Comparison of ENCODE assay signal across 15 cellular contexts in genomic region chr12:3554547-3555115, GRCh38.
DNase-seq lines count a peak whose midpoint lies in the region; ATAC-seq, FAIRE-seq and TF ChIP-seq lines count a peak whose summit lies in the region.
"Had no signal": no experiment of that assay in that cellular context is flagged by ENCODE, and none has a peak within 500 bp of the region (broad histone marks: within the 10 kb centered on the region; RNA-seq: fewer than 3 reads in every experiment).

No MANE protein-coding gene starts in this region.

- H3K9me3 Mint-ChIP-seq in neural progenitor cell: peaks cover 1% of the 10 kb centered on the region

- no peaks in the 10 kb centered on the region for H3K9me2 ChIP-seq in Loucy (replicated peaks; ENCODE audit: low read depth, low read length)
- H3K9me2 ChIP-seq in SK-N-SH: no peaks in the 10 kb centered on the region

- FAIRE-seq in urothelium cell line (lab: Jason Lieb, UNC): peak; percentile 27
- FAIRE-seq: A549, G401.6, GM12891 had no signal

- TF ChIP-seq CTCF in Loucy (conservative IDR thresholded peaks at IDR 0.05; ENCODE audit: low read length): no peak
- no peak for TF ChIP-seq CTCF in coronary artery (IDR thresholded peaks at IDR 0.05)
- no peak for TF ChIP-seq CTCF in neural progenitor cell (IDR thresholded peaks at IDR 0.05)
- no peak for TF ChIP-seq CTCF in SK-N-SH (IDR thresholded peaks at IDR 0.05)

- POLR2A ChIA-PET in SK-N-SH (lab: Yijun Ruan, JAX): interaction anchor here (0.7 kb wide), 1 partner anchor 11 kb away, joined by 3 read pairs; no protein-coding TSS in a partner anchor

- peak overlapping the region; percentile 48 for H3K27ac Mint-ChIP-seq in neural progenitor cell
- H3K27ac Mint-ChIP-seq: CD4-positive, alpha-beta memory T cell had no signal

- no peaks in the 10 kb centered on the region for H3F3A ChIP-seq in Loucy (ENCODE audit: low read depth)
- H3F3A ChIP-seq in neural progenitor cell (ENCODE audit: low read depth): no peaks in the 10 kb centered on the region
- no peaks in the 10 kb centered on the region for H3F3A ChIP-seq in SK-N-SH (replicated peaks; ENCODE audit: insufficient read depth)

- no peaks in the 10 kb centered on the region for H3K27me3 ChIP-seq in Loucy (ENCODE audit: insufficient read depth, low read length, poor library complexity, severe bottlenecking)
- H3K27me3 ChIP-seq in neural progenitor cell: no peaks in the 10 kb centered on the region
- H3K27me3 ChIP-seq in SK-N-SH (ENCODE audit: insufficient read depth): no peaks in the 10 kb centered on the region; the same call in 1 of the 2 replicates

- peaks cover 4% of the 10 kb centered on the region for H3K36me3 Mint-ChIP-seq in neural progenitor cell
- H3K36me3 Mint-ChIP-seq: CD4-positive, alpha-beta memory T cell had no signal

- no peak for ATAC-seq in stimulated activated naive CD8-positive, alpha-beta T cell treated with anti-CD3 and anti-CD28 coated beads, Interleukin-15, Interleukin-2, amounts not matched to agents 100 U/mL and 50 U/mL, for 24 hours

- CTCF ChIA-PET in SK-N-SH (lab: Yijun Ruan, JAX): interaction anchor here (0.9 to 1.1 kb wide), 2 partner anchors 9 to 214 kb away, joined by 3 read pairs; no protein-coding TSS in a partner anchor

- H3K9ac ChIP-seq in Loucy (ENCODE audit: low read depth, low read length, poor library complexity, severe bottlenecking) (no peak overlapping the region), neural progenitor cell (no peak overlapping the region), SK-N-SH (no peak overlapping the region)

- peaks cover 8% of the 10 kb centered on the region for H3K27me3 Mint-ChIP-seq in neural progenitor cell (ENCODE audit: insufficient read depth, low read depth)

- WGBS in SK-N-SH (ENCODE audit: low lambda C conversion rate): 33% methylated on average over 5 of the region's 5 CpGs

- H2AFZ ChIP-seq in Loucy (ENCODE audit: low read length) (peak overlapping the region; percentile 63; the same call in 1 of the 2 replicates), neural progenitor cell (replicated peaks) (peak overlapping the region; percentile 57), SK-N-SH (ENCODE audit: low read depth) (no peak overlapping the region)

- H3K36me3 ChIP-seq in Loucy (ENCODE audit: insufficient read depth, low read length): no peaks in the 10 kb centered on the region
- no peaks in the 10 kb centered on the region for H3K36me3 ChIP-seq in neural progenitor cell
- no peaks in the 10 kb centered on the region for H3K36me3 ChIP-seq in SK-N-SH (replicated peaks in 1 of 2; ENCODE audit: control insufficient read depth in 1 of 2, insufficient read depth in 2 of 2, low read length in 1 of 2)
- H3K36me3 ChIP-seq: BE2C had no signal

- no peak overlapping the region for H3K4me2 ChIP-seq in Loucy (ENCODE audit: low read depth, low read length, poor library complexity, severe bottlenecking)
- H3K4me2 ChIP-seq in neural progenitor cell: no peak overlapping the region
- H3K4me2 ChIP-seq in SK-N-SH: no peak overlapping the region
- H3K4me2 ChIP-seq: A549 had no signal

- TF ChIP-seq EP300 in SK-N-SH (IDR thresholded peaks at IDR 0.05; ENCODE audit: borderline replicate concordance in 1 of 2, low read depth in 1 of 2, low read length in 1 of 2): no peak

- H3K4me1 ChIP-seq in Loucy (ENCODE audit: insufficient read depth, low read length, poor library complexity, severe bottlenecking) (no peaks in the 10 kb centered on the region), neural progenitor cell (peaks cover 9% of the 10 kb centered on the region), SK-N-SH (ENCODE audit: control insufficient read depth in 1 of 2, insufficient read depth in 2 of 2, low read depth in 1 of 2, low read length in 1 of 2) (no peaks in the 10 kb centered on the region)
- H3K4me1 ChIP-seq: A549, BE2C had no signal

- H3K9me3 ChIP-seq in Loucy (ENCODE audit: insufficient read depth, low read depth, low read length): no peaks in the 10 kb centered on the region
- no peaks in the 10 kb centered on the region for H3K9me3 ChIP-seq in neural progenitor cell (ENCODE audit: low read depth)
- H3K9me3 ChIP-seq in SK-N-SH: no peaks in the 10 kb centered on the region
- H3K9me3 ChIP-seq: A549, BE2C had no signal

- H3K4me1 Mint-ChIP-seq in neural progenitor cell: peaks cover 10% of the 10 kb centered on the region
- H3K4me1 Mint-ChIP-seq: CD4-positive, alpha-beta memory T cell had no signal

- H3K4me3 Mint-ChIP-seq in neural progenitor cell: no peak overlapping the region
- H3K4me3 Mint-ChIP-seq: CD4-positive, alpha-beta memory T cell had no signal

- H3K4me3 ChIP-seq in Loucy (ENCODE audit: low read length, poor library complexity, severe bottlenecking) (no peak overlapping the region), coronary artery (no peak overlapping the region), neural progenitor cell (no peak overlapping the region), SK-N-SH (ENCODE audit: low read depth in 2 of 2, low read length in 1 of 2) (no peak overlapping the region)
- H3K4me3 ChIP-seq: A549 had no signal

- no peaks in the 10 kb centered on the region for H4K20me1 ChIP-seq in Loucy (ENCODE audit: insufficient read depth, low read length, poor library complexity, severe bottlenecking)
- H4K20me1 ChIP-seq in neural progenitor cell (ENCODE audit: low read depth): no peaks in the 10 kb centered on the region
- H4K20me1 ChIP-seq in SK-N-SH (ENCODE audit: insufficient read depth): no peaks in the 10 kb centered on the region

- no peak overlapping the region for H3K27ac ChIP-seq in coronary artery
- H3K27ac ChIP-seq in neural progenitor cell: no peak overlapping the region
- no peak overlapping the region for H3K27ac ChIP-seq in SK-N-SH (ENCODE audit: low read depth in 2 of 2, low read length in 1 of 2)
- H3K27ac ChIP-seq: A549, C4-2B had no signal

- no peak for TF ChIP-seq RAD21 in SK-N-SH (IDR thresholded peaks at IDR 0.05; ENCODE audit: low read length)

- DNase-seq in coronary artery (ENCODE audit: low spot score): peak; percentile 55
- DNase-seq in neural progenitor cell (ENCODE audit: low spot score): no peak
- no peak for DNase-seq in urothelium cell line (ENCODE audit: low spot score)
- DNase-seq in SK-N-SH: no peak
- no peak for DNase-seq in ureter (ENCODE audit: low spot score)
- DNase-seq in stimulated activated naive CD8-positive, alpha-beta T cell treated with anti-CD3 and anti-CD28 coated beads, Interleukin-15, Interleukin-2, amounts not matched to agents 100 U/mL and 50 U/mL, for 24 hours: no peak
- DNase-seq: BE2C; CD4-positive, alpha-beta memory T cell; DMS79; GOT3 had no signal

- H3K79me2 ChIP-seq in Loucy (ENCODE audit: insufficient read depth, low read length) (no peaks in the 10 kb centered on the region), neural progenitor cell (ENCODE audit: low read depth) (no peaks in the 10 kb centered on the region), SK-N-SH (ENCODE audit: insufficient read depth) (no peaks in the 10 kb centered on the region)

TF ChIP-seq in SK-N-SH, 30 proteins besides CTCF, POLR2A, EP300 and RAD21:
- no peak for TF ChIP-seq POLR2AphosphoS5 (IDR thresholded peaks at IDR 0.05; ENCODE audit: low read depth, low read length)
